ENCODE assay signal across 1 cellular context in the genomic region with DNA sequence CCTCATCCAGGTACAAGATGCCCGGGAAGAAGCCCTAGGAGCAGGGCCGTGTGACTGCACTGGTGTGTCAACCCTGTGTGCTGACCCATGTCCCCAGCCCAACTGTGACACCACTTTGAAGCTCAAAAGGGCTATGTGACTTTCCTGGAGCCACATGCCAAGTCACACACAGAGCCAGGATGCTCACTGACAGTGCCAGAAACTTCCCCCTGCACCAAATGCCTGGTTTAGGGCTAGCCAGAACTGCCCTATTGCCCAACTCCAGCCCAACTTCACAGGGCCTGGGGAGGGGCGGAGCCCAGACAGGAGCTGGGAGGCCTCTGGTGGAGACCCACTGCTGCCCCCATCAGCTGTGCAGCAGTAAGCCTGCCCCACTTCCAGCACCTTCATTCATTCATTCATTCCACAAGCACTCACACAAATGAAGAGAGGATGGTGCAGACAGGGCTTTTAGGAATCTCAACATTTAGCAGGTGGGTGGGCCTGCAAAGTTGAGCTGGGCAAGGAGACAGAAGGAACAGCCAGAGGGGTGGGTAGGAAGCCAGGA.
TF ChIP-seq lines count a peak whose summit lies in the region.

No MANE protein-coding gene starts in this region.

TF ChIP-seq in K562, 482 proteins besides CTCF, POLR2A, EP300 and RAD21:
- TF ChIP-seq, protein P1, sequence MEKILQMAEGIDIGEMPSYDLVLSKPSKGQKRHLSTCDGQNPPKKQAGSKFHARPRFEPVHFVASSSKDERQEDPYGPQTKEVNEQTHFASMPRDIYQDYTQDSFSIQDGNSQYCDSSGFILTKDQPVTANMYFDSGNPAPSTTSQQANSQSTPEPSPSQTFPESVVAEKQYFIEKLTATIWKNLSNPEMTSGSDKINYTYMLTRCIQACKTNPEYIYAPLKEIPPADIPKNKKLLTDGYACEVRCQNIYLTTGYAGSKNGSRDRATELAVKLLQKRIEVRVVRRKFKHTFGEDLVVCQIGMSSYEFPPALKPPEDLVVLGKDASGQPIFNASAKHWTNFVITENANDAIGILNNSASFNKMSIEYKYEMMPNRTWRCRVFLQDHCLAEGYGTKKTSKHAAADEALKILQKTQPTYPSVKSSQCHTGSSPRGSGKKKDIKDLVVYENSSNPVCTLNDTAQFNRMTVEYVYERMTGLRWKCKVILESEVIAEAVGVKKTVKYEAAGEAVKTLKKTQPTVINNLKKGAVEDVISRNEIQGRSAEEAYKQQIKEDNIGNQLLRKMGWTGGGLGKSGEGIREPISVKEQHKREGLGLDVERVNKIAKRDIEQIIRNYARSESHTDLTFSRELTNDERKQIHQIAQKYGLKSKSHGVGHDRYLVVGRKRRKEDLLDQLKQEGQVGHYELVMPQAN (IDR thresholded peaks at IDR 0.05; ENCODE audit: borderline replicate concordance), result 0 out of 2 replicates have a peak, but pooled peaks have one; percentile 29
- TF ChIP-seq JUN (IDR thresholded peaks at IDR 0.05; ENCODE audit: borderline replicate concordance, low read depth, low read length) (no peak), JUN (CRISPR knock-in tag; IDR thresholded peaks at IDR 0.05; ENCODE audit: borderline replicate concordance) (peak; percentile 60; the same call in 1 of the 2 replicates), FOXK1 (CRISPR knock-in tag; IDR thresholded peaks at IDR 0.05; ENCODE audit: borderline replicate concordance) (peak; percentile 75; the same call in 1 of the 2 replicates), NR2C2 (CRISPR knock-in tag; IDR thresholded peaks at IDR 0.05) (no peak), NR2C2 (tag; IDR thresholded peaks at IDR 0.05) (peak; percentile 6; the same call in 1 of the 2 replicates), RBM34 (IDR thresholded peaks at IDR 0.05; ENCODE audit: borderline replicate concordance, insufficient read depth, low read length) (no peak), ILF3 (IDR thresholded peaks at IDR 0.05; ENCODE audit: borderline replicate concordance) (no peak), ETV1 (tag; conservative IDR thresholded peaks at IDR 0.05; ENCODE audit: low read depth) (no peak), ZNF24 (IDR thresholded peaks at IDR 0.05) (peak; percentile 99), FOXK2 (conservative IDR thresholded peaks at IDR 0.05 in 1 of 2, IDR thresholded peaks at IDR 0.05 in 1 of 2; ENCODE audit: low read depth in 2 of 2) (0 out of 4 replicates have a peak, but pooled peaks of 1 of the 2 experiments have one; percentile 14), ZNF766 (CRISPR knock-in tag; conservative IDR thresholded peaks at IDR 0.05) (no peak; the same call in 1 of the 2 replicates), DACH1 (IDR thresholded peaks at IDR 0.05; ENCODE audit: partially characterized antibody) (peak; percentile 32), ZKSCAN1 (IDR thresholded peaks at IDR 0.05; ENCODE audit: low read depth, low read length) (no peak), GTF2E2 (tag; IDR thresholded peaks at IDR 0.05) (0 out of 2 replicates have a peak, but pooled peaks have one; percentile 58), NFIC (IDR thresholded peaks at IDR 0.05) (no peak), HDGF (IDR thresholded peaks at IDR 0.05) (peak; percentile 34), TEAD1 (CRISPR knock-in tag; IDR thresholded peaks at IDR 0.05) (peak in 1 of 2 experiments; percentile 59; a peak in 1 of 4 replicates), MAZ (CRISPR knock-in tag; conservative IDR thresholded peaks at IDR 0.05 in 1 of 2, IDR thresholded peaks at IDR 0.05 in 1 of 2) (peak in 1 of 2 experiments; percentile 49; a peak in 1 of 4 replicates), EP400 (IDR thresholded peaks at IDR 0.05) (no peak), HSF4 (CRISPR knock-in tag; IDR thresholded peaks at IDR 0.05; ENCODE audit: borderline replicate concordance) (peak; percentile 5; the same call in 1 of the 2 replicates), ZNF830 (CRISPR knock-in tag; IDR thresholded peaks at IDR 0.05) (no peak), CEBPB (tag; IDR thresholded peaks at IDR 0.05) (peak; percentile 94), CEBPG (CRISPR knock-in tag; IDR thresholded peaks at IDR 0.05) (peak; percentile 83), CEBPG (tag; conservative IDR thresholded peaks at IDR 0.05 in 1 of 2, IDR thresholded peaks at IDR 0.05 in 1 of 2) (peak; percentile 48 to 76), ASH1L (IDR thresholded peaks at IDR 0.05; ENCODE audit: borderline replicate concordance, low read depth, partially characterized antibody) (peak; percentile 7), ZFX (CRISPR knock-in tag; IDR thresholded peaks at IDR 0.05) (peak; percentile 55), SMC3 (conservative IDR thresholded peaks at IDR 0.05; ENCODE audit: insufficient read depth, low read depth, low read length) (0 out of 2 replicates have a peak, but pooled peaks have one; percentile 7)
- TF ChIP-seq, protein P2, sequence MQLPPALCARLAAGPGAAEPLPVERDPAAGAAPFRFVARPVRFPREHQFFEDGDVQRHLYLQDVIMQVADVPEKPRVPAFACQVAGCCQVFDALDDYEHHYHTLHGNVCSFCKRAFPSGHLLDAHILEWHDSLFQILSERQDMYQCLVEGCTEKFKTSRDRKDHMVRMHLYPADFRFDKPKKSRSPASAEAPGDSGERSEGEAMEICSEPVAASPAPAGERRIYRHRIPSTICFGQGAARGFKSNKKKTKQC (CRISPR knock-in tag; IDR thresholded peaks at IDR 0.05), result 0 out of 2 replicates have a peak, but pooled peaks have one; percentile 0
- TF ChIP-seq, protein P3, sequence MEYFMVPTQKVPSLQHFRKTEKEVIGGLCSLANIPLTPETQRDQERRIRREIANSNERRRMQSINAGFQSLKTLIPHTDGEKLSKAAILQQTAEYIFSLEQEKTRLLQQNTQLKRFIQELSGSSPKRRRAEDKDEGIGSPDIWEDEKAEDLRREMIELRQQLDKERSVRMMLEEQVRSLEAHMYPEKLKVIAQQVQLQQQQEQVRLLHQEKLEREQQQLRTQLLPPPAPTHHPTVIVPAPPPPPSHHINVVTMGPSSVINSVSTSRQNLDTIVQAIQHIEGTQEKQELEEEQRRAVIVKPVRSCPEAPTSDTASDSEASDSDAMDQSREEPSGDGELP (CRISPR knock-in tag; IDR thresholded peaks at IDR 0.05; ENCODE audit: borderline replicate concordance), result peak; percentile 90; the same call in 1 of the 2 replicates
- TF ChIP-seq, protein P4, sequence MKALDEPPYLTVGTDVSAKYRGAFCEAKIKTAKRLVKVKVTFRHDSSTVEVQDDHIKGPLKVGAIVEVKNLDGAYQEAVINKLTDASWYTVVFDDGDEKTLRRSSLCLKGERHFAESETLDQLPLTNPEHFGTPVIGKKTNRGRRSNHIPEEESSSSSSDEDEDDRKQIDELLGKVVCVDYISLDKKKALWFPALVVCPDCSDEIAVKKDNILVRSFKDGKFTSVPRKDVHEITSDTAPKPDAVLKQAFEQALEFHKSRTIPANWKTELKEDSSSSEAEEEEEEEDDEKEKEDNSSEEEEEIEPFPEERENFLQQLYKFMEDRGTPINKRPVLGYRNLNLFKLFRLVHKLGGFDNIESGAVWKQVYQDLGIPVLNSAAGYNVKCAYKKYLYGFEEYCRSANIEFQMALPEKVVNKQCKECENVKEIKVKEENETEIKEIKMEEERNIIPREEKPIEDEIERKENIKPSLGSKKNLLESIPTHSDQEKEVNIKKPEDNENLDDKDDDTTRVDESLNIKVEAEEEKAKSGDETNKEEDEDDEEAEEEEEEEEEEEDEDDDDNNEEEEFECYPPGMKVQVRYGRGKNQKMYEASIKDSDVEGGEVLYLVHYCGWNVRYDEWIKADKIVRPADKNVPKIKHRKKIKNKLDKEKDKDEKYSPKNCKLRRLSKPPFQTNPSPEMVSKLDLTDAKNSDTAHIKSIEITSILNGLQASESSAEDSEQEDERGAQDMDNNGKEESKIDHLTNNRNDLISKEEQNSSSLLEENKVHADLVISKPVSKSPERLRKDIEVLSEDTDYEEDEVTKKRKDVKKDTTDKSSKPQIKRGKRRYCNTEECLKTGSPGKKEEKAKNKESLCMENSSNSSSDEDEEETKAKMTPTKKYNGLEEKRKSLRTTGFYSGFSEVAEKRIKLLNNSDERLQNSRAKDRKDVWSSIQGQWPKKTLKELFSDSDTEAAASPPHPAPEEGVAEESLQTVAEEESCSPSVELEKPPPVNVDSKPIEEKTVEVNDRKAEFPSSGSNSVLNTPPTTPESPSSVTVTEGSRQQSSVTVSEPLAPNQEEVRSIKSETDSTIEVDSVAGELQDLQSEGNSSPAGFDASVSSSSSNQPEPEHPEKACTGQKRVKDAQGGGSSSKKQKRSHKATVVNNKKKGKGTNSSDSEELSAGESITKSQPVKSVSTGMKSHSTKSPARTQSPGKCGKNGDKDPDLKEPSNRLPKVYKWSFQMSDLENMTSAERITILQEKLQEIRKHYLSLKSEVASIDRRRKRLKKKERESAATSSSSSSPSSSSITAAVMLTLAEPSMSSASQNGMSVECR (CRISPR knock-in tag; IDR thresholded peaks at IDR 0.05), result 0 out of 2 replicates have a peak, but pooled peaks have one; percentile 49
- TF ChIP-seq, protein P5, sequence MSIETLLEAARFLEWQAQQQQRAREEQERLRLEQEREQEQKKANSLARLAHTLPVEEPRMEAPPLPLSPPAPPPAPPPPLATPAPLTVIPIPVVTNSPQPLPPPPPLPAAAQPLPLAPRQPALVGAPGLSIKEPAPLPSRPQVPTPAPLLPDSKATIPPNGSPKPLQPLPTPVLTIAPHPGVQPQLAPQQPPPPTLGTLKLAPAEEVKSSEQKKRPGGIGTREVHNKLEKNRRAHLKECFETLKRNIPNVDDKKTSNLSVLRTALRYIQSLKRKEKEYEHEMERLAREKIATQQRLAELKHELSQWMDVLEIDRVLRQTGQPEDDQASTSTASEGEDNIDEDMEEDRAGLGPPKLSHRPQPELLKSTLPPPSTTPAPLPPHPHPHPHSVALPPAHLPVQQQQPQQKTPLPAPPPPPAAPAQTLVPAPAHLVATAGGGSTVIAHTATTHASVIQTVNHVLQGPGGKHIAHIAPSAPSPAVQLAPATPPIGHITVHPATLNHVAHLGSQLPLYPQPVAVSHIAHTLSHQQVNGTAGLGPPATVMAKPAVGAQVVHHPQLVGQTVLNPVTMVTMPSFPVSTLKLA (conservative IDR thresholded peaks at IDR 0.05), result 0 out of 4 replicates have a peak, but pooled peaks of 1 of the 2 experiments have one; percentile 5
- TF ChIP-seq, protein P6, sequence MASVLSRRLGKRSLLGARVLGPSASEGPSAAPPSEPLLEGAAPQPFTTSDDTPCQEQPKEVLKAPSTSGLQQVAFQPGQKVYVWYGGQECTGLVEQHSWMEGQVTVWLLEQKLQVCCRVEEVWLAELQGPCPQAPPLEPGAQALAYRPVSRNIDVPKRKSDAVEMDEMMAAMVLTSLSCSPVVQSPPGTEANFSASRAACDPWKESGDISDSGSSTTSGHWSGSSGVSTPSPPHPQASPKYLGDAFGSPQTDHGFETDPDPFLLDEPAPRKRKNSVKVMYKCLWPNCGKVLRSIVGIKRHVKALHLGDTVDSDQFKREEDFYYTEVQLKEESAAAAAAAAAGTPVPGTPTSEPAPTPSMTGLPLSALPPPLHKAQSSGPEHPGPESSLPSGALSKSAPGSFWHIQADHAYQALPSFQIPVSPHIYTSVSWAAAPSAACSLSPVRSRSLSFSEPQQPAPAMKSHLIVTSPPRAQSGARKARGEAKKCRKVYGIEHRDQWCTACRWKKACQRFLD (CRISPR knock-in tag; IDR thresholded peaks at IDR 0.05), result 0 out of 2 replicates have a peak, but pooled peaks have one; percentile 9
